9 cellular contexts compared by ENCODE assay signal in genomic region chr22:39315389-39315788, GRCh38. TPM values are rescaled to one million over a fixed set of nuclear protein-coding genes. Genes with fewer than 3 reads are reported as not detected.
DNase-seq lines count a peak whose midpoint lies in the region; ATAC-seq and TF ChIP-seq lines count a peak whose summit lies in the region.
"Had no signal": no experiment of that assay in that cellular context is flagged by ENCODE, and none has a peak within 500 bp of the region (broad histone marks: within the 10 kb centered on the region; RNA-seq: fewer than 3 reads in every experiment).

No MANE protein-coding gene starts in this region.

- H3K36me3 ChIP-seq in heart left ventricle: peaks cover 2 to 73% (median 70%) of the 10 kb centered on the region in 9 donors
- no peaks in the 10 kb centered on the region for H3K36me3 ChIP-seq in hepatocyte (replicated peaks; ENCODE audit: insufficient read depth, low read depth)
- H3K36me3 ChIP-seq in uterus: no peaks in the 10 kb centered on the region

- peaks cover 61% of the 10 kb centered on the region in 2 donors for H3K36me3 Mint-ChIP-seq in activated naive CD4-positive, alpha-beta T cell treated with anti-CD3 and anti-CD28 coated beads, Interleukin-2, amount 50 U/mL, for 72 hours

- H3K4me1 ChIP-seq in heart left ventricle (peaks cover 24 to 72% (median 59%) of the 10 kb centered on the region in 12 donors), hepatocyte (ENCODE audit: insufficient read depth) (peaks cover 31% of the 10 kb centered on the region), uterus (peaks cover 0 to 24% of the 10 kb centered on the region in 2 donors)

- no peaks in the 10 kb centered on the region for H3K9me3 ChIP-seq in heart left ventricle
- no peaks in the 10 kb centered on the region for H3K9me3 ChIP-seq in hepatocyte (ENCODE audit: low read depth)
- no peaks in the 10 kb centered on the region for H3K9me3 ChIP-seq in uterus
- H3K9me3 ChIP-seq: ascending aorta had no signal

- ATAC-seq in heart left ventricle (no peak), HG03521 (IDR thresholded peaks at IDR 0.05; ENCODE audit: unreplicated experiment) (no peak)
- no peak for ATAC-seq in activated naive CD4-positive, alpha-beta T cell treated with anti-CD3 and anti-CD28 coated beads, Interleukin-2, amount 50 U/mL, for 72 hours

- no peak for TF ChIP-seq CTCF in heart left ventricle (IDR thresholded peaks at IDR 0.05)
- TF ChIP-seq CTCF in hepatocyte (IDR thresholded peaks at IDR 0.05; ENCODE audit: poor library complexity): no peak
- TF ChIP-seq CTCF in uterus (IDR thresholded peaks at IDR 0.05): no peak

- H4K20me1 ChIP-seq in hepatocyte (ENCODE audit: insufficient read depth, poor library complexity, severe bottlenecking): peaks cover 79% of the 10 kb centered on the region

- no peak overlapping the region for H2AFZ ChIP-seq in hepatocyte

- WGBS in heart left ventricle, 4 donors: 78 to 86% (median 81%) methylated on average over 6 to 13 of the region's 13 CpGs
- 90% methylated on average over 13 of the region's 13 CpGs for WGBS in hepatocyte (ENCODE audit: low lambda C conversion rate, missing lambda C conversion rate)

- H3K27ac Mint-ChIP-seq in activated naive CD4-positive, alpha-beta T cell treated with anti-CD3 and anti-CD28 coated beads, Interleukin-2, amount 50 U/mL, for 72 hours: peak overlapping the region; percentile 98 to 100

- no peaks in the 10 kb centered on the region for H3K9me2 ChIP-seq in hepatocyte (replicated peaks; ENCODE audit: insufficient read depth)

- no peak for TF ChIP-seq POLR2A in heart left ventricle (IDR thresholded peaks at IDR 0.05)
- TF ChIP-seq POLR2A in uterus (IDR thresholded peaks at IDR 0.05): no peak

- H3K4me2 ChIP-seq in hepatocyte: peak overlapping the region; percentile 98

- DNase-seq in heart left ventricle (peak in 1 of 5 donors; percentile 22), cardiac septum (ENCODE audit: low spot score) (no peak), hepatocyte (ENCODE audit: low spot score) (no peak), uterus (no peak), iPS-NIHi11 (ENCODE audit: low spot score) (no peak), kidney tubule cell (ENCODE audit: low spot score) (no peak)
- no peak for DNase-seq in activated naive CD4-positive, alpha-beta T cell treated with anti-CD3 and anti-CD28 coated beads, Interleukin-2, amount 50 U/mL, for 72 hours (ENCODE audit: low spot score in 2 of 2)

- H3K79me2 ChIP-seq in hepatocyte: peaks cover 53% of the 10 kb centered on the region

- no peaks in the 10 kb centered on the region for H3K9me3 Mint-ChIP-seq in activated naive CD4-positive, alpha-beta T cell treated with anti-CD3 and anti-CD28 coated beads, Interleukin-2, amount 50 U/mL, for 72 hours

- H3K27ac ChIP-seq in heart left ventricle (peak overlapping the region in 11 of 12 donors; percentile 8 to 100 (median 72)), hepatocyte (peak overlapping the region; percentile 33), uterus (peak overlapping the region; percentile 57 to 94)

- H3K27me3 ChIP-seq in heart left ventricle (no peaks in the 10 kb centered on the region), hepatocyte (no peaks in the 10 kb centered on the region), uterus (no peaks in the 10 kb centered on the region)
- H3K27me3 ChIP-seq: ascending aorta had no signal

- intact Hi-C loops in heart left ventricle (cut with DNase I): loop anchor here in 9 of 10 donors (5.0 to 10.0 kb wide), 9 partner anchors 163 to 551 kb away; partner anchors contain the start of genes ATF4 (in 4 of the 9), CBX7 (in 4 of the 9) and CBX6 (in 3 of the 9)
- intact Hi-C loops in cardiac septum (cut with DNase I): loop anchor here (5.0 to 10.0 kb wide), 2 partner anchors 207 to 301 kb away; partner anchors contain the start of genes APOBEC3C and ATF4
- intact Hi-C loops in uterus (cut with DNase I; ENCODE audit: low total_unique reads): loop anchor here (5.0 kb wide), 1 partner anchor 163 kb away; the partner anchor contains the start of gene CBX7

- H3K4me3 ChIP-seq in heart left ventricle: peak overlapping the region in 1 of 12 donors; percentile 88
- H3K4me3 ChIP-seq in hepatocyte: no peak overlapping the region
- H3K4me3 ChIP-seq in uterus: no peak overlapping the region

RNA-seq across cellular contexts. Expression of gene RPL3, which starts 4.0 kb away (rescaled TPM):
- 100 to 1,000 TPM; 237 to 911 (median 336) TPM for total RNA-seq in heart left ventricle
- polyA plus RNA-seq in heart left ventricle: 1,000 to 10,000 TPM in 1 of 2 donors, 100 to 1,000 TPM in 1; 329 to 1,765 TPM
- total RNA-seq in cardiac septum: 317 TPM
- 1,000 to 10,000 TPM; 2,348 to 3,152 TPM for total RNA-seq in activated naive CD4-positive, alpha-beta T cell treated with anti-CD3 and anti-CD28 coated beads, Interleukin-2, amount 50 U/mL, for 72 hours
- 2,461 and 2,819 TPM in 2 replicates for total RNA-seq in hepatocyte
- 1,044 and 1,068 TPM in 2 replicates for polyA plus RNA-seq in hepatocyte
- 1,000 to 10,000 TPM; 1,498 to 2,840 (median 2,333) TPM for total RNA-seq in uterus

RNA-seq across cellular contexts. Expression of gene SYNGR1, which starts 34.4 kb away (rescaled TPM):
- total RNA-seq in heart left ventricle (10 to 100 TPM; 20.0 to 49.9 (median 38.6) TPM), cardiac septum (41.1 TPM), hepatocyte (15.8 and 23.1 TPM in 2 replicates), uterus (10 to 100 TPM; 12.9 to 57.9 (median 35.4) TPM)
- polyA plus RNA-seq in heart left ventricle (10 to 100 TPM; 39.3 to 41.9 TPM), hepatocyte (58.8 and 92.7 TPM in 2 replicates)
- total RNA-seq in activated naive CD4-positive, alpha-beta T cell treated with anti-CD3 and anti-CD28 coated beads, Interleukin-2, amount 50 U/mL, for 72 hours: 1 to 10 TPM in 1 of 2 donors, under 1 TPM in 1; 0.46 to 1.2 TPM
